Comparison of ENCODE assay signal across 29 cellular contexts in the genomic region with DNA sequence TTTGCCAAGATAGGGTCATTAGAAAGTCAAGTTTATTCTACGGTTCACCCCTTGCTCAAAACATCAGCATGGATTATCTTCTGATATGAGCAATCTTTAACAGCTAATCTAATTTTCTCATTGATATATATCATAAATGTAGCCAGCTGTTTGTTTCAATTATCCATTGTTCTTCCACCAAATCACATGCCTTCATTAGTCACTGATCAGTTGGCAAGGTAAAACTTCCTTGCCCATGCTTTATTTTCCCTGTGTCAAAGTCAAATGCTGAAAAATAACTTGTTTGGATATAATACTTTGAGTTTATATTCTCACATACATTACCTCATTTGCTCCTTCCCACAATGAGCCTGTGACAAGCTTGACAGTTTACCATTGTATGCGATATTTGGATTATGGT.
"Had no signal": no experiment of that assay in that cellular context is flagged by ENCODE, and none has a peak within 500 bp of the region (broad histone marks: within the 10 kb centered on the region; RNA-seq: fewer than 3 reads in every experiment).

No MANE protein-coding gene starts in this region.

- H3K4me1 ChIP-seq: neural progenitor cell, parathyroid adenoma, psoas muscle, right lobe of liver, testis, upper lobe of right lung had no signal

- H3K4me3 ChIP-seq: neural progenitor cell, ovary, psoas muscle, right lobe of liver, sigmoid colon, suprapubic skin, testis, tibial artery, transverse colon, upper lobe of right lung, uterus had no signal

- H3K36me3 ChIP-seq: neural progenitor cell, ovary, right lobe of liver, sigmoid colon, upper lobe of right lung, uterus had no signal

- FAIRE-seq: small intestine had no signal

- H3K4me2 ChIP-seq: neural progenitor cell had no signal

- H3K27ac Mint-ChIP-seq: natural killer cell; nephron; neural progenitor cell; stimulated activated memory B cell treated with anti-CD40 and anti-IgM and Interleukin-4, amounts not matched to agents 10 μg/mL and 1 μg/mL and 100 μg/mL, for 72 hours; type B pancreatic cell had no signal

- ATAC-seq: natural killer cell; psoas muscle; right cardiac atrium; right lobe of liver; stimulated activated memory B cell treated with anti-CD40 and anti-IgM and Interleukin-4, amounts not matched to agents 10 μg/mL and 1 μg/mL and 100 μg/mL, for 72 hours; stimulated activated naive CD8-positive, alpha-beta T cell treated with anti-CD3 and anti-CD28 coated beads, Interleukin-15, amount 100 ng/mL, for 72 hours; stimulated activated naive CD8-positive, alpha-beta T cell treated with anti-CD3 and anti-CD28 coated beads, Interleukin-15, Interleukin-2, amounts not matched to agents 100 U/mL and 50 U/mL, for 24 hours; upper lobe of right lung had no signal

- H3K27me3 Mint-ChIP-seq: progenitor cell of endocrine pancreas; stimulated activated memory B cell treated with anti-CD40 and anti-IgM and Interleukin-4, amounts not matched to agents 10 μg/mL and 1 μg/mL and 100 μg/mL, for 72 hours; stimulated activated naive CD8-positive, alpha-beta T cell treated with anti-CD3 and anti-CD28 coated beads, Interleukin-15, amount 100 ng/mL, for 72 hours; type B pancreatic cell had no signal

- H3K79me2 ChIP-seq: parathyroid adenoma had no signal

- H3K9ac ChIP-seq: neural progenitor cell, parathyroid adenoma had no signal

- H3K27ac ChIP-seq: neural progenitor cell, ovary, parathyroid adenoma, psoas muscle, right lobe of liver, sigmoid colon, suprapubic skin, testis, tibial artery, transverse colon, upper lobe of right lung, uterus had no signal

- H2AFZ ChIP-seq: neural progenitor cell, parathyroid adenoma had no signal

- H3K4me3 Mint-ChIP-seq: natural killer cell; nephron; neural progenitor cell; stimulated activated memory B cell treated with anti-CD40 and anti-IgM and Interleukin-4, amounts not matched to agents 10 μg/mL and 1 μg/mL and 100 μg/mL, for 72 hours; stimulated activated naive CD8-positive, alpha-beta T cell treated with anti-CD3 and anti-CD28 coated beads, Interleukin-15, amount 100 ng/mL, for 72 hours; type B pancreatic cell had no signal

- H3K4me1 Mint-ChIP-seq: nephron; stimulated activated memory B cell treated with anti-CD40 and anti-IgM and Interleukin-4, amounts not matched to agents 10 μg/mL and 1 μg/mL and 100 μg/mL, for 72 hours; stimulated activated naive CD8-positive, alpha-beta T cell treated with anti-CD3 and anti-CD28 coated beads, Interleukin-15, amount 100 ng/mL, for 72 hours had no signal

- H3K9me3 ChIP-seq: psoas muscle, right lobe of liver, testis, upper lobe of right lung, uterus had no signal

- H3K27me3 ChIP-seq: neural progenitor cell, ovary, right lobe of liver, sigmoid colon, suprapubic skin, testis, tibial artery, transverse colon, upper lobe of right lung, uterus had no signal

- DNase-seq: natural killer cell; occipital lobe; ovary; posterior cingulate gyrus; psoas muscle; right cardiac atrium; right lobe of liver; sigmoid colon; small intestine; stimulated activated CD4-positive, alpha-beta T cell treated with anti-CD3 and anti-CD28 coated beads, Interleukin-15, amount 100 ng/mL, for 24 hours; stimulated activated CD4-positive, alpha-beta T cell treated with anti-CD3 and anti-CD28 coated beads, Interleukin-2, amount 100 ng/mL, for 24 hours; stimulated activated CD4-positive, alpha-beta T cell treated with anti-CD3 and anti-CD28 coated beads, Interleukin-2, amount 100 ng/mL, for 48 hours; stimulated activated CD4-positive, alpha-beta T cell treated with anti-CD3 and anti-CD28 coated beads, Interleukin-4, amount 100 ng/mL, for 24 hours; stimulated activated naive CD4-positive, alpha-beta T cell; stimulated activated naive CD8-positive, alpha-beta T cell treated with anti-CD3 and anti-CD28 coated beads, Interleukin-15, amount 100 ng/mL, for 72 hours; stimulated activated naive CD8-positive, alpha-beta T cell treated with anti-CD3 and anti-CD28 coated beads, Interleukin-15, Interleukin-2, amounts not matched to agents 100 U/mL and 50 U/mL, for 24 hours; substantia nigra; testis; tibial artery; transverse colon; upper lobe of right lung; uterus had no signal
